Comparison of ENCODE assay signal across 9 cellular contexts in the genomic region with DNA sequence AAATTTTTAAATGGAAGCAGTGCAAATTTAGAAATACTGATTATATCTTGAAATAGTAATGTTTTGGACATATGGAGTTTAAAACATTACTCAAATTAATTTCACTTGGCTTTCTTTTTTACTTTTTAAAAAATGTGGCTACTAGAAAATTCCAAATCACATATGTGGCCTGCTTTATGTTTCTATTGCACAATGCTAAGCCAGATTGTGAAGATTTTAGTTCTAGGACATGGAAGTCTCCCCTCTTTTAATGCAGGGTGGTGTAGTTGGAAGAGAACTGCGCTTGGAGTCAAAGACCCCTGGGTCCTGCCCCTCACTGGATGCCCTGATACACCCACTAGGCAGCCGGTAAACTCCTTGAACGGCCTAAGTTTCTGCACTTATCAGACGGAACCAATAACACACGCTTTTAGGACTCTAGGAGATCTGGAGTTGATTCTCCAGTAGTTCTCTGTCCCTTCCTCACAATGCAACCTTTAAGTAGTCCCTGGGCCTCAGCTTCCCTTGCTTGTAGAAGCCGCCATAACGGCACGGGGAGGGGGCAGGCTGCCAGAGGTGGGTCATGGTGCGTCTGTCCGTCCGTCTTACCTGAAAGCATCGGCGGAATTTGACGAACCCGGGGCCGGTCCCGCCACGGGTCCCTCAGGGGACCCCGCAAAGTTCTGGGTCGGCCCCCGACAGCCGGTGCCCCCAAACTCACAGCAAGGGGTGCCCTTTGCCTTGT. TPM values are rescaled to one million over a fixed set of nuclear protein-coding genes. Genes with fewer than 3 reads are reported as not detected.
A peak's percentile ranks its signal among the peaks of the same experiment; 100 is the strongest.
DNase-seq lines count a peak whose midpoint lies in the region; ATAC-seq, FAIRE-seq and TF ChIP-seq lines count a peak whose summit lies in the region.
"Had no signal": no experiment of that assay in that cellular context is flagged by ENCODE, and none has a peak within 500 bp of the region (broad histone marks: within the 10 kb centered on the region; RNA-seq: fewer than 3 reads in every experiment).

No MANE protein-coding gene starts in this region.

- peaks cover 22% of the 10 kb centered on the region for H3K4me1 Mint-ChIP-seq in activated CD8-positive, alpha-beta memory T cell treated with anti-CD3 and anti-CD28 coated beads, Interleukin-2, amount 10 ng/mL, durations not matched to agents 7 days and 5 days

- H3K4me3 Mint-ChIP-seq in activated CD8-positive, alpha-beta memory T cell treated with anti-CD3 and anti-CD28 coated beads, Interleukin-2, amount 10 ng/mL, durations not matched to agents 7 days and 5 days = peak overlapping the region; percentile 80

- peak overlapping the region; percentile 80 for H3K4me3 ChIP-seq in OCI-LY3 (ENCODE audit: low read length)
- H3K4me3 ChIP-seq in mesodermal cell (ENCODE audit: extremely low read depth, insufficient read depth, low read length, poor library complexity, severe bottlenecking) = peak overlapping the region; percentile 87

- no peak for DNase-seq in activated CD8-positive, alpha-beta memory T cell treated with anti-CD3 and anti-CD28 coated beads, Interleukin-2, amount 10 ng/mL, durations not matched to agents 7 days and 5 days
- DNase-seq in activated CD8-positive, alpha-beta memory T cell treated with anti-CD3 and anti-CD28 coated beads for 24 hours = no peak
- DNase-seq in dedifferentiated amniotic fluid mesenchymal stem cell (ENCODE audit: extremely low spot score) (peak; percentile 14), urothelium cell line (ENCODE audit: low spot score) (peak; percentile 47), NCI-H524 treated with DMSO at 0.1 percent for 48 hours (lab: John Stamatoyannopoulos, UW) (no peak), T-helper 9 cell (no peak)

- 6 to 7% methylated on average over 14 to 19 of the region's 22 CpGs for WGBS in mesodermal cell (ENCODE audit: insufficient coverage in 2 of 2), 2 experiments

- H3K36me3 ChIP-seq in OCI-LY3 (replicated peaks; ENCODE audit: low read depth, low read length) (no peaks in the 10 kb centered on the region), mesodermal cell (ENCODE audit: control insufficient read depth, insufficient read depth, low read length) (no peaks in the 10 kb centered on the region)

- no peaks in the 10 kb centered on the region for H4K20me1 ChIP-seq in OCI-LY3 (ENCODE audit: insufficient read depth, low read length)

- peak overlapping the region; percentile 82 for H3K9ac ChIP-seq in OCI-LY3 (ENCODE audit: low read length)

- no peak for FAIRE-seq in urothelium cell line (lab: Jason Lieb, UNC)
- FAIRE-seq: endometrium had no signal

- H3K27ac Mint-ChIP-seq in activated CD8-positive, alpha-beta memory T cell treated with anti-CD3 and anti-CD28 coated beads, Interleukin-2, amount 10 ng/mL, durations not matched to agents 7 days and 5 days = peak overlapping the region; percentile 94

- peak overlapping the region; percentile 99 for H3K4me2 ChIP-seq in OCI-LY3 (ENCODE audit: low read length)

- peak overlapping the region; percentile 93 for H2AFZ ChIP-seq in OCI-LY3 (ENCODE audit: low read depth, low read length)

- no peaks in the 10 kb centered on the region for H3K9me3 Mint-ChIP-seq in activated CD8-positive, alpha-beta memory T cell treated with anti-CD3 and anti-CD28 coated beads, Interleukin-2, amount 10 ng/mL, durations not matched to agents 7 days and 5 days (ENCODE audit: low read depth)

- no peak overlapping the region for H3K27ac ChIP-seq in OCI-LY3 (ENCODE audit: low read length)
- H3K27ac ChIP-seq in mesodermal cell (ENCODE audit: low read depth, low read length, severe bottlenecking) = peak overlapping the region; percentile 97

- H3K4me1 ChIP-seq in OCI-LY3 (ENCODE audit: low read length) (peaks cover 8% of the 10 kb centered on the region), mesodermal cell (ENCODE audit: control insufficient read depth, insufficient read depth, low read length, poor library complexity, severe bottlenecking) (no peaks in the 10 kb centered on the region)

- ATAC-seq in activated CD8-positive, alpha-beta memory T cell treated with anti-CD3 and anti-CD28 coated beads, Interleukin-2, amount 10 ng/mL, durations not matched to agents 7 days and 5 days = no peak

- peaks cover 7% of the 10 kb centered on the region for H3K79me2 ChIP-seq in OCI-LY3 (ENCODE audit: low read length)

- CTCF ChIA-PET in activated CD8-positive, alpha-beta memory T cell treated with anti-CD3 and anti-CD28 coated beads, Interleukin-2, amount 10 ng/mL, durations not matched to agents 7 days and 5 days (lab: Charles Lee) = no interaction called here

- H3K36me3 Mint-ChIP-seq in activated CD8-positive, alpha-beta memory T cell treated with anti-CD3 and anti-CD28 coated beads, Interleukin-2, amount 10 ng/mL, durations not matched to agents 7 days and 5 days = no peaks in the 10 kb centered on the region

- no peaks in the 10 kb centered on the region for H3K9me3 ChIP-seq in OCI-LY3 (ENCODE audit: insufficient read depth, low read length)
- H3K9me3 ChIP-seq in mesodermal cell (ENCODE audit: control insufficient read depth, low read length) = no peaks in the 10 kb centered on the region

- H3K27me3 Mint-ChIP-seq in activated CD8-positive, alpha-beta memory T cell treated with anti-CD3 and anti-CD28 coated beads, Interleukin-2, amount 10 ng/mL, durations not matched to agents 7 days and 5 days = no peaks in the 10 kb centered on the region

- no peak for TF ChIP-seq CTCF in OCI-LY3 (IDR thresholded peaks at IDR 0.05; ENCODE audit: low read depth, low read length)

- no peaks in the 10 kb centered on the region for H3K27me3 ChIP-seq in OCI-LY3 (ENCODE audit: low read depth, low read length)

RNA-seq across cellular contexts. Expression of gene FAM227A, which starts 0.5 kb away (rescaled TPM):
- under 1 TPM; 0.12 to 0.40 TPM for total RNA-seq in activated CD8-positive, alpha-beta memory T cell treated with anti-CD3 and anti-CD28 coated beads, Interleukin-2, amount 10 ng/mL, durations not matched to agents 7 days and 5 days
- 4.5 TPM for polyA plus RNA-seq in mesodermal cell (2013, experiment 1 of 2)
- polyA plus RNA-seq in mesodermal cell (2013, experiment 2 of 2) = 2.7 TPM

RNA-seq across cellular contexts. Expression of gene CBY1, which starts 0.7 kb away (rescaled TPM):
- total RNA-seq in activated CD8-positive, alpha-beta memory T cell treated with anti-CD3 and anti-CD28 coated beads, Interleukin-2, amount 10 ng/mL, durations not matched to agents 7 days and 5 days = 10 to 100 TPM; 11.2 to 12.0 TPM
- polyA plus RNA-seq in mesodermal cell (2013, experiment 1 of 2) = 32.2 TPM
- 29.5 TPM for polyA plus RNA-seq in mesodermal cell (2013, experiment 2 of 2)

RNA-seq across cellular contexts. Expression of gene TOMM22, which starts 26.1 kb away (rescaled TPM):
- 10 to 100 TPM; 61.1 to 94.9 TPM for total RNA-seq in activated CD8-positive, alpha-beta memory T cell treated with anti-CD3 and anti-CD28 coated beads, Interleukin-2, amount 10 ng/mL, durations not matched to agents 7 days and 5 days
- 80.7 TPM for polyA plus RNA-seq in mesodermal cell (2013, experiment 1 of 2)
- 74.0 TPM for polyA plus RNA-seq in mesodermal cell (2013, experiment 2 of 2)

RNA-seq across cellular contexts. Expression of gene JOSD1, which starts 45.0 kb away (rescaled TPM):
- total RNA-seq in activated CD8-positive, alpha-beta memory T cell treated with anti-CD3 and anti-CD28 coated beads, Interleukin-2, amount 10 ng/mL, durations not matched to agents 7 days and 5 days = 10 to 100 TPM; 74.0 to 77.0 TPM
- 31.7 TPM for polyA plus RNA-seq in mesodermal cell (2013, experiment 1 of 2)
- polyA plus RNA-seq in mesodermal cell (2013, experiment 2 of 2) = 28.9 TPM

RNA-seq across cellular contexts. Expression of gene GTPBP1, which starts 50.0 kb away (rescaled TPM):
- total RNA-seq in activated CD8-positive, alpha-beta memory T cell treated with anti-CD3 and anti-CD28 coated beads, Interleukin-2, amount 10 ng/mL, durations not matched to agents 7 days and 5 days = 100 to 1,000 TPM; 116 to 146 TPM
- 44.4 TPM for polyA plus RNA-seq in mesodermal cell (2013, experiment 1 of 2)
- 39.6 TPM for polyA plus RNA-seq in mesodermal cell (2013, experiment 2 of 2)

Comparison
In these comparisons a context has a peak if more than half of its experiments do, and no peak if none do; other contexts are left out.
1. DNase-seq: peak in dedifferentiated amniotic fluid mesenchymal stem cell (single experiment) and urothelium cell line (single experiment); none in activated CD8-positive, alpha-beta memory T cell treated with anti-CD3 and anti-CD28 coated beads, Interleukin-2, amount 10 ng/mL, durations not matched to agents 7 days and 5 days (single experiment), activated CD8-positive, alpha-beta memory T cell treated with anti-CD3 and anti-CD28 coated beads for 24 hours (single experiment), NCI-H524 treated with DMSO at 0.1 percent for 48 hours (single experiment) and T-helper 9 cell (single experiment).